In the genomic region with DNA sequence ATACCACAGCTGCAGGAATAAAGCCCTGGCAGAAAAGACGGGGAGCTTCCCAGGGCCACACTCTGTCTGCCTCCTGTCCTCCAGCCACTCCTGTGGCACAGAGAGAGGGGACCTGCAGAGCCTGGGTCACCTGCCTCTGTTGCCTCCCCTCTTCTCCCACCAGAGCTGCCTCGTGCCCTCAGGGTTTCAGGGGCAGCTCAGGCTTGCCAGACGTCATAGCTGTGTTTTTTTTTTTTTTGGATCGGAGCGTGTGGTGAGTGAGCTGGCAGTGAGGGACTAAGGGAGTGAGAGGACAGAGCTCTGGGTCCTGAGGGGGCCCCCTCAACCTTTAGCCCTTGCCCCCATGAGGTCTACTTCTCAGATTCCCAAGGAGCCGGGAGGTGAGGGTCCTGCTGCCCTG, we compare ENCODE assay signal across 26 cellular contexts. TPM values are rescaled to one million over a fixed set of nuclear protein-coding genes. Genes with fewer than 3 reads are reported as not detected.
A peak's percentile ranks its signal among the peaks of the same experiment; 100 is the strongest.
DNase-seq lines count a peak whose midpoint lies in the region; ATAC-seq and TF ChIP-seq lines count a peak whose summit lies in the region.
"Had no signal": no experiment of that assay in that cellular context is flagged by ENCODE, and none has a peak within 500 bp of the region (broad histone marks: within the 10 kb centered on the region; RNA-seq: fewer than 3 reads in every experiment).

No MANE protein-coding gene starts in this region.

- peaks cover 0 to 2% (median 0%) of the 10 kb centered on the region in 5 donors for H3K27me3 Mint-ChIP-seq in naive thymus-derived CD8-positive, alpha-beta T cell
- H3K27me3 Mint-ChIP-seq: IgD-negative memory B cell had no signal

- POLR2A ChIA-PET in naive thymus-derived CD8-positive, alpha-beta T cell (lab: Charles Lee), result no interaction called here

- H3K9ac ChIP-seq in BLaER1, result 0 out of 2 replicates have a peak overlapping the region, but pooled peaks have one; percentile 12
- H3K9ac ChIP-seq: GM23248 had no signal

- no peaks in the 10 kb centered on the region for H3K36me3 ChIP-seq in BLaER1

- H3K27ac Mint-ChIP-seq in naive thymus-derived CD8-positive, alpha-beta T cell, result no peak overlapping the region
- H3K27ac Mint-ChIP-seq: CD4-positive, CD25-positive, alpha-beta regulatory T cell had no signal

- no peak overlapping the region for H3K4me3 Mint-ChIP-seq in naive thymus-derived CD8-positive, alpha-beta T cell
- H3K4me3 Mint-ChIP-seq: CD4-positive, CD25-positive, alpha-beta regulatory T cell had no signal

- H3K27ac ChIP-seq in BLaER1, result peak overlapping the region; percentile 33
- H3K27ac ChIP-seq: GM23248, SK-N-MC had no signal

- peaks cover 18 to 44% (median 40%) of the 10 kb centered on the region in 4 donors for H3K4me1 Mint-ChIP-seq in naive thymus-derived CD8-positive, alpha-beta T cell

- no peak for ATAC-seq in naive thymus-derived CD8-positive, alpha-beta T cell
- ATAC-seq: HCT116 had no signal

- no peaks in the 10 kb centered on the region for H3K9me3 Mint-ChIP-seq in naive thymus-derived CD8-positive, alpha-beta T cell
- H3K9me3 Mint-ChIP-seq: IgD-negative memory B cell had no signal

- H4K20me1 ChIP-seq in BLaER1, result no peaks in the 10 kb centered on the region

- peak overlapping the region; percentile 78 for H3K4me2 ChIP-seq in BLaER1

- no peaks in the 10 kb centered on the region for H3K9me3 ChIP-seq in BLaER1

- peaks cover 65% of the 10 kb centered on the region for H3K4me1 ChIP-seq in BLaER1

- H3K4me3 ChIP-seq in BLaER1 (no peak overlapping the region), GM12875 (ENCODE audit: low read depth, low read length) (peak overlapping the region; percentile 89)
- H3K4me3 ChIP-seq: GM23248, SK-N-MC had no signal

- peak; percentile 5 for DNase-seq in activated CD4-positive, CD25-positive, alpha-beta regulatory T cell treated with anti-CD3 and anti-CD28 coated beads, Interleukin-2, amount 50 U/mL, for 72 hours
- no peak for DNase-seq in activated CD4-positive, CD25-positive, alpha-beta regulatory T cell (lab: John Stamatoyannopoulos, UW)
- DNase-seq in islet precursor cell, result peak; percentile 61
- DNase-seq in HCEC 1CT, result no peak
- DNase-seq in NCI-H2107 treated with DMSO at 0.1 percent for 48 hours (lab: John Stamatoyannopoulos, UW; ENCODE audit: unreplicated experiment), result no peak
- DNase-seq in naive thymus-derived CD8-positive, alpha-beta T cell, result no peak
- DNase-seq: 8988T; CD4-positive, CD25-positive, alpha-beta regulatory T cell; COR-L47; DMS 273 treated with DMSO at 0.1 percent for 48 hours; GDM1; GM23248; NCI-H1694 treated with DMSO at 0.1 percent for 48 hours; NCI-H2227 treated with DMSO at 0.1 percent for 48 hours; NCI-H510A treated with DMSO at 0.1 percent for 48 hours; NCI-H774; SHP77 had no signal

- H3K36me3 Mint-ChIP-seq in naive thymus-derived CD8-positive, alpha-beta T cell, result peaks cover 0 to 6% (median 0%) of the 10 kb centered on the region in 3 donors
- H3K36me3 Mint-ChIP-seq: IgD-negative memory B cell had no signal

- TF ChIP-seq CTCF in GM12875 (IDR thresholded peaks at IDR 0.05; ENCODE audit: borderline replicate concordance, insufficient read depth, low read depth, low read length), result no peak

- H3K27me3 ChIP-seq in BLaER1, result no peaks in the 10 kb centered on the region

RNA-seq across cellular contexts. Expression of gene PIK3R6, which starts 2.1 kb away (rescaled TPM):
- total RNA-seq in naive thymus-derived CD8-positive, alpha-beta T cell, result under 1 TPM; 0.42 to 0.44 TPM
- polyA plus RNA-seq in naive thymus-derived CD8-positive, alpha-beta T cell, result under 1 TPM in 1 of 3 donors, not detected in 2; 0.47 TPM
- total RNA-seq: Daoy, LHCN-M2, RPMI7951 had no signal
- polyA plus RNA-seq: AG04450; CD4-positive, CD25-positive, alpha-beta regulatory T cell had no signal

Comparison
In these comparisons a context has a peak if more than half of its experiments do, and no peak if none do; other contexts are left out.
1. DNase-seq: peak in activated CD4-positive, CD25-positive, alpha-beta regulatory T cell treated with anti-CD3 and anti-CD28 coated beads, Interleukin-2, amount 50 U/mL, for 72 hours (single experiment) and islet precursor cell (single experiment); none in activated CD4-positive, CD25-positive, alpha-beta regulatory T cell (0 of 4), HCEC 1CT (single experiment), NCI-H2107 treated with DMSO at 0.1 percent for 48 hours (single experiment) and naive thymus-derived CD8-positive, alpha-beta T cell (0 of 10).